Comparison of ENCODE assay signal across 8 cellular contexts in genomic region chr2:102142829-102143449, GRCh38. TPM values are rescaled to one million over a fixed set of nuclear protein-coding genes. Genes with fewer than 3 reads are reported as not detected.
DNase-seq lines count a peak whose midpoint lies in the region; ATAC-seq and TF ChIP-seq lines count a peak whose summit lies in the region.

No MANE protein-coding gene starts in this region.

- H3K27ac Mint-ChIP-seq in CD4-positive, alpha-beta T cell = no peak overlapping the region

- CTCF ChIA-PET in CD4-positive, alpha-beta T cell (lab: Charles Lee) = no interaction called here

- peaks cover 48% of the 10 kb centered on the region for H3K27me3 Mint-ChIP-seq in CD4-positive, alpha-beta T cell

- intact Hi-C loops in CD4-positive, alpha-beta T cell (cut with DNase I, micrococcal nuclease) = no loop called here

- DNase-seq in CD4-positive, alpha-beta T cell = peak in 1 of 10 experiments; percentile 2
- DNase-seq in RWPE2 (ENCODE audit: low spot score) = no peak
- peak; percentile 60 for DNase-seq in fibroblast of gingiva (ENCODE audit: low read depth)
- no peak for DNase-seq in omental fat pad (ENCODE audit: low spot score)
- DNase-seq in mucosa of gallbladder (ENCODE audit: low spot score) = no peak
- no peak for DNase-seq in NCI-H774 (lab: John Stamatoyannopoulos, UW)
- DNase-seq in activated effector memory CD4-positive, alpha-beta T cell treated with Interleukin-2 at 50 U/mL for 16 hours = no peak

- H3K4me1 Mint-ChIP-seq in CD4-positive, alpha-beta T cell (ENCODE audit: low read depth) = peaks cover 13% of the 10 kb centered on the region

- no peaks in the 10 kb centered on the region for H3K36me3 ChIP-seq in RWPE2 (ENCODE audit: low read depth)

- TF ChIP-seq CTCF in CD4-positive, alpha-beta T cell (IDR thresholded peaks at IDR 0.05) = no peak
- TF ChIP-seq CTCF in RWPE2 (IDR thresholded peaks at IDR 0.05; ENCODE audit: poor library complexity, severe bottlenecking) (no peak), omental fat pad (IDR thresholded peaks at IDR 0.05) (no peak)

- H3K9me3 Mint-ChIP-seq in CD4-positive, alpha-beta T cell = peaks cover 6% of the 10 kb centered on the region

- H3K4me1 ChIP-seq in RWPE2 (ENCODE audit: insufficient read depth, poor library complexity, severe bottlenecking) = no peaks in the 10 kb centered on the region

- H3K27me3 ChIP-seq in CD4-positive, alpha-beta T cell (ENCODE audit: control insufficient read depth, insufficient read depth, low read length) = peaks cover 17% of the 10 kb centered on the region
- H3K27me3 ChIP-seq in RWPE2 (ENCODE audit: insufficient read depth, poor library complexity, severe bottlenecking) = no peaks in the 10 kb centered on the region

- peak overlapping the region; percentile 71 for H3K4me3 Mint-ChIP-seq in CD4-positive, alpha-beta T cell

- H3K27ac ChIP-seq in CD4-positive, alpha-beta T cell (ENCODE audit: low read depth, low read length) = no peak overlapping the region
- H3K27ac ChIP-seq in RWPE2 (ENCODE audit: poor library complexity, severe bottlenecking) = peak overlapping the region; percentile 3

- no peak for ATAC-seq in CD4-positive, alpha-beta T cell (ENCODE audit: poor library complexity)
- no peak; the same call in 2 of the 3 replicates for ATAC-seq in RWPE2 (ENCODE audit: low read depth)
- ATAC-seq in omental fat pad (ENCODE audit: low FRiP score) = peak; percentile 14
- no peak for ATAC-seq in HG03432 (IDR thresholded peaks at IDR 0.05; ENCODE audit: unreplicated experiment)

- POLR2A ChIA-PET in CD4-positive, alpha-beta T cell (lab: Charles Lee) = interaction anchor here (0.6 to 0.9 kb wide), 2 partner anchors 138 to 288 kb away, joined by 3 read pairs; no protein-coding TSS in a partner anchor

- peak overlapping the region; percentile 62 for H3K4me3 ChIP-seq in RWPE2 (ENCODE audit: severe bottlenecking)

- H3K36me3 Mint-ChIP-seq in CD4-positive, alpha-beta T cell (ENCODE audit: low read depth) = peaks cover 20% of the 10 kb centered on the region

- peaks cover 42% of the 10 kb centered on the region for H3K9me3 ChIP-seq in CD4-positive, alpha-beta T cell (ENCODE audit: control insufficient read depth, low read length)
- peaks cover 4% of the 10 kb centered on the region for H3K9me3 ChIP-seq in RWPE2 (ENCODE audit: severe bottlenecking)

RNA-seq across cellular contexts. Expression of gene IL1R1, which starts 0.4 kb away (rescaled TPM):
- under 1 TPM; 0.22 to 0.49 TPM for total RNA-seq in CD4-positive, alpha-beta T cell
- total RNA-seq in omental fat pad (100 to 1,000 TPM; 167 to 541 (median 270) TPM), mucosa of gallbladder (51.9 TPM)

RNA-seq across cellular contexts. Expression of gene IL1RL2, which starts 43.9 kb away (rescaled TPM):
- total RNA-seq in CD4-positive, alpha-beta T cell = not detected
- total RNA-seq in omental fat pad = 1 to 10 TPM in 3 of 4 donors, under 1 TPM in 1; 0.31 to 5.3 (median 2.1) TPM
- total RNA-seq in mucosa of gallbladder = 2.3 TPM

Comparison
In these comparisons a context has a peak if more than half of its experiments do, and no peak if none do; other contexts are left out.
1. RNA of gene IL1R1, which starts 0.4 kb away (total RNA-seq): 167 to 541 TPM in omental fat pad and 51.9 TPM in mucosa of gallbladder (single experiment); 0.22 to 0.49 TPM in CD4-positive, alpha-beta T cell; every median in the first group is over 10 times any median in the second.